In genomic region chr1:26938659-26939025, GRCh38 we compare ENCODE assay signal across 2 cellular contexts.
TF ChIP-seq lines count a peak whose summit lies in the region.

No MANE protein-coding gene starts in this region.

TF ChIP-seq in HCT116, 20 proteins besides CTCF, POLR2A, EP300 and RAD21:
- TF ChIP-seq ZBTB33 (IDR thresholded peaks at IDR 0.05; ENCODE audit: extremely low read depth, insufficient replicate concordance, low read length), result no peak
- TF ChIP-seq ZFX (IDR thresholded peaks at IDR 0.05), result no peak
- TF ChIP-seq POLR2AphosphoS5 (IDR thresholded peaks at IDR 0.05; ENCODE audit: low read depth, low read length), result no peak
- no peak for TF ChIP-seq EGR1 (IDR thresholded peaks at IDR 0.05; ENCODE audit: low read depth)
- TF ChIP-seq YY1 (IDR thresholded peaks at IDR 0.05; ENCODE audit: extremely low read depth, insufficient replicate concordance, low read depth, low read length), result no peak
- TF ChIP-seq ZNF274 (IDR thresholded peaks at IDR 0.05; ENCODE audit: low read depth, low read length), result no peak
- TF ChIP-seq EZH2 (IDR thresholded peaks at IDR 0.05), result no peak
- no peak for TF ChIP-seq SIN3A (IDR thresholded peaks at IDR 0.05; ENCODE audit: low read depth)
- no peak for TF ChIP-seq TCF7L2 (IDR thresholded peaks at IDR 0.05; ENCODE audit: borderline replicate concordance, extremely low read depth, insufficient read depth, insufficient read length)
- TF ChIP-seq REST (IDR thresholded peaks at IDR 0.05; ENCODE audit: low read depth), result no peak

TF ChIP-seq in HepG2, 621 proteins besides CTCF, POLR2A, EP300 and RAD21 (continues in another document):
- TF ChIP-seq AHDC1 (CRISPR knock-in tag; IDR thresholded peaks at IDR 0.05; ENCODE audit: borderline replicate concordance), result no peak
- no peak for TF ChIP-seq ZBTB33 (CRISPR knock-in tag; IDR thresholded peaks at IDR 0.05)
- no peak for TF ChIP-seq ZBTB14 (CRISPR knock-in tag; IDR thresholded peaks at IDR 0.05)
- TF ChIP-seq HMGXB4 (CRISPR knock-in tag; IDR thresholded peaks at IDR 0.05; ENCODE audit: borderline replicate concordance in 1 of 2, low read depth in 1 of 2), result no peak
- 0 out of 2 replicates have a peak, but pooled peaks have one; percentile 20 for TF ChIP-seq ZNF234 (CRISPR knock-in tag; conservative IDR thresholded peaks at IDR 0.05)
- no peak for TF ChIP-seq NR2F1 (CRISPR knock-in tag; IDR thresholded peaks at IDR 0.05)
- TF ChIP-seq ZFP91 (CRISPR knock-in tag; IDR thresholded peaks at IDR 0.05; ENCODE audit: borderline replicate concordance), result 0 out of 2 replicates have a peak, but pooled peaks have one; percentile 24
- no peak for TF ChIP-seq RFX3 (CRISPR knock-in tag; IDR thresholded peaks at IDR 0.05)
- no peak for TF ChIP-seq ZNF530 (CRISPR knock-in tag; IDR thresholded peaks at IDR 0.05; ENCODE audit: low read depth)
- no peak for TF ChIP-seq PAX8 (CRISPR knock-in tag; IDR thresholded peaks at IDR 0.05; ENCODE audit: borderline replicate concordance)
- peak; percentile 17; the same call in 1 of the 2 replicates for TF ChIP-seq ZNF598 (CRISPR knock-in tag; IDR thresholded peaks at IDR 0.05; ENCODE audit: borderline replicate concordance)
- no peak for TF ChIP-seq SOX5 (CRISPR knock-in tag; IDR thresholded peaks at IDR 0.05; ENCODE audit: borderline replicate concordance)
- TF ChIP-seq ZBTB38 (CRISPR knock-in tag; IDR thresholded peaks at IDR 0.05), result no peak
- TF ChIP-seq ZSCAN31 (CRISPR knock-in tag; IDR thresholded peaks at IDR 0.05; ENCODE audit: low read depth), result no peak
- 0 out of 2 replicates have a peak, but pooled peaks have one; percentile 12 for TF ChIP-seq ZBTB3 (CRISPR knock-in tag; IDR thresholded peaks at IDR 0.05; ENCODE audit: borderline replicate concordance, low read depth)
- no peak for TF ChIP-seq SMYD3 (CRISPR knock-in tag; IDR thresholded peaks at IDR 0.05)
- no peak for TF ChIP-seq ZMAT5 (CRISPR knock-in tag; IDR thresholded peaks at IDR 0.05; ENCODE audit: borderline replicate concordance, low read depth)
- TF ChIP-seq YEATS2 (CRISPR knock-in tag; IDR thresholded peaks at IDR 0.05; ENCODE audit: borderline replicate concordance), result no peak
- no peak for TF ChIP-seq ZNF615 (CRISPR knock-in tag; IDR thresholded peaks at IDR 0.05; ENCODE audit: borderline replicate concordance)
- no peak for TF ChIP-seq HOXA3 (CRISPR knock-in tag; IDR thresholded peaks at IDR 0.05)
- no peak for TF ChIP-seq ZNF724P (CRISPR knock-in tag; IDR thresholded peaks at IDR 0.05; ENCODE audit: borderline replicate concordance)
- TF ChIP-seq ZNF510 (CRISPR knock-in tag; IDR thresholded peaks at IDR 0.05; ENCODE audit: low read depth), result 0 out of 2 replicates have a peak, but pooled peaks have one; percentile 5
- no peak for TF ChIP-seq ZNF468 (CRISPR knock-in tag; IDR thresholded peaks at IDR 0.05)
- TF ChIP-seq KDM1A (CRISPR knock-in tag; IDR thresholded peaks at IDR 0.05), result no peak
- no peak for TF ChIP-seq SMARCC2 (IDR thresholded peaks at IDR 0.05)
- TF ChIP-seq ARID4A (CRISPR knock-in tag; IDR thresholded peaks at IDR 0.05; ENCODE audit: borderline replicate concordance), result 0 out of 2 replicates have a peak, but pooled peaks have one; percentile 1
- no peak for TF ChIP-seq ZBTB34 (CRISPR knock-in tag; IDR thresholded peaks at IDR 0.05)
- 0 out of 2 replicates have a peak, but pooled peaks have one; percentile 8 for TF ChIP-seq CHD4 (IDR thresholded peaks at IDR 0.05; ENCODE audit: borderline replicate concordance, low read length)
- no peak for TF ChIP-seq ZSCAN12 (CRISPR knock-in tag; IDR thresholded peaks at IDR 0.05)
- TF ChIP-seq CSRNP1 (CRISPR knock-in tag; IDR thresholded peaks at IDR 0.05), result no peak
- TF ChIP-seq ELF4 (CRISPR knock-in tag; IDR thresholded peaks at IDR 0.05; ENCODE audit: borderline replicate concordance), result no peak
- TF ChIP-seq KAT8 (CRISPR knock-in tag; IDR thresholded peaks at IDR 0.05), result no peak
- no peak for TF ChIP-seq ZNF224 (CRISPR knock-in tag; IDR thresholded peaks at IDR 0.05)
- no peak for TF ChIP-seq KDM6A (CRISPR knock-in tag; IDR thresholded peaks at IDR 0.05; ENCODE audit: low read depth)
- no peak for TF ChIP-seq HDAC1 (CRISPR knock-in tag; IDR thresholded peaks at IDR 0.05)
